In the genomic region with DNA sequence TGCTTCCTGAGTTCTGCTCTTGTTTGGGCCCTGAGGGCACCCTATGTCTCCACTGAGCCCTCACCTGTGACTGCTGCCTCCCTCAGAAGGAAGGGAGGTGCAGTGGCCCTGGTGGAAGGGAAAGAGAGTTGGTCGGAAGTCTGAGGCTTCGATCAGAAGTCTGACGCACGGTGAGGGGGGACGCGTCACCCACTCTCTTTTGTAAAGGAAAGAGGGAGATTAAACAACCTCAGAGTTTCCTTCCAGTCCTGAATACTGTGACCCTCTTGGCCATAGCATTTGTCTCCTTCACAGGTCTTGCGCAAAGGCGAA, we compare ENCODE assay signal across 10 cellular contexts. TPM values are rescaled to one million over a fixed set of nuclear protein-coding genes. Genes with fewer than 3 reads are reported as not detected.
A peak's percentile ranks its signal among the peaks of the same experiment; 100 is the strongest.
DNase-seq lines count a peak whose midpoint lies in the region; ATAC-seq and TF ChIP-seq lines count a peak whose summit lies in the region.
"Had no signal": no experiment of that assay in that cellular context is flagged by ENCODE, and none has a peak within 500 bp of the region (broad histone marks: within the 10 kb centered on the region; RNA-seq: fewer than 3 reads in every experiment).

No MANE protein-coding gene starts in this region.

- peak overlapping the region in 3 of 4 donors; percentile 0 to 64 (median 60) for H3K27ac ChIP-seq in body of pancreas
- peak overlapping the region; percentile 97 for H3K27ac ChIP-seq in parathyroid adenoma
- peak overlapping the region in 3 of 4 donors; percentile 41 to 64 (median 60) for H3K27ac ChIP-seq in tibial nerve

- H3K4me3 ChIP-seq in body of pancreas: no peak overlapping the region
- no peak overlapping the region for H3K4me3 ChIP-seq in parathyroid adenoma (ENCODE audit: low read depth, low read length)
- no peak overlapping the region for H3K4me3 ChIP-seq in tibial nerve
- H3K4me3 ChIP-seq: GM12878, MG63 had no signal

- peak in 1 of 2 donors; percentile 23 for TF ChIP-seq EP300 in tibial nerve (IDR thresholded peaks at IDR 0.05)

- TF ChIP-seq CTCF in body of pancreas (IDR thresholded peaks at IDR 0.05) (no peak), parathyroid adenoma (IDR thresholded peaks at IDR 0.05) (no peak), tibial nerve (IDR thresholded peaks at IDR 0.05) (no peak)

- peak; percentile 13 to 20 for DNase-seq in activated CD8-positive, alpha-beta memory T cell treated with anti-CD3 and anti-CD28 coated beads for 4 hours (ENCODE audit: low read depth in 2 of 2)
- DNase-seq in activated CD8-positive, alpha-beta memory T cell treated with anti-CD3 and anti-CD28 coated beads for 24 hours: no peak
- DNase-seq in body of pancreas: no peak
- DNase-seq in tibial nerve (ENCODE audit: low spot score in 2 of 2): no peak
- no peak for DNase-seq in SHP77 treated with DMSO at 0.1 percent for 48 hours (lab: John Stamatoyannopoulos, UW)
- no peak for DNase-seq in NCI-H1417 treated with DMSO at 0.1 percent for 48 hours (lab: John Stamatoyannopoulos, UW)
- DNase-seq: MG63 had no signal

- 68 to 91% methylated on average over 8 of the region's 8 CpGs for WGBS in body of pancreas, 2 donors
- 89 to 90% methylated on average over 8 of the region's 8 CpGs for WGBS in tibial nerve, 2 donors

- H2AFZ ChIP-seq in parathyroid adenoma: peak overlapping the region; percentile 3

- intact Hi-C loops in body of pancreas (cut with DNase I): no loop called here

- no peaks in the 10 kb centered on the region for H3K27me3 ChIP-seq in body of pancreas
- no peaks in the 10 kb centered on the region for H3K27me3 ChIP-seq in parathyroid adenoma (ENCODE audit: control insufficient read depth, insufficient read depth, low read length)
- H3K27me3 ChIP-seq in tibial nerve: no peaks in the 10 kb centered on the region
- H3K27me3 ChIP-seq: MG63 had no signal

- no peak overlapping the region for H3K4me2 ChIP-seq in parathyroid adenoma (ENCODE audit: low read length)

- H3K9ac ChIP-seq in parathyroid adenoma: no peak overlapping the region

- TF ChIP-seq POLR2A in body of pancreas (IDR thresholded peaks at IDR 0.05) (no peak), tibial nerve (IDR thresholded peaks at IDR 0.05) (no peak)

- peaks cover 0 to 3% of the 10 kb centered on the region in 2 donors for H3K36me3 ChIP-seq in body of pancreas (replicated peaks in 1 of 2; ENCODE audit: insufficient read depth in 1 of 2, low read depth in 2 of 2)
- no peaks in the 10 kb centered on the region for H3K36me3 ChIP-seq in parathyroid adenoma (ENCODE audit: control insufficient read depth, insufficient read depth, low read length)
- peaks cover 2 to 39% (median 6%) of the 10 kb centered on the region in 3 donors for H3K36me3 ChIP-seq in tibial nerve
- H3K36me3 ChIP-seq: MG63 had no signal

- peaks cover 4% of the 10 kb centered on the region for H3K79me2 ChIP-seq in parathyroid adenoma

- H3K4me1 ChIP-seq in body of pancreas (peaks cover 8% of the 10 kb centered on the region), parathyroid adenoma (peaks cover 84% of the 10 kb centered on the region), tibial nerve (peaks cover 0 to 64% (median 8%) of the 10 kb centered on the region in 4 donors)

- ATAC-seq in body of pancreas (no peak), HG03469 (IDR thresholded peaks at IDR 0.05; ENCODE audit: unreplicated experiment) (no peak)
- ATAC-seq: GM12878 had no signal

- H3K9me3 ChIP-seq in body of pancreas (no peaks in the 10 kb centered on the region), parathyroid adenoma (ENCODE audit: control insufficient read depth, low read length) (no peaks in the 10 kb centered on the region), tibial nerve (no peaks in the 10 kb centered on the region)
- H3K9me3 ChIP-seq: MG63 had no signal

RNA-seq across cellular contexts. Expression of gene TRIM8, which starts 31.4 kb away (rescaled TPM):
- total RNA-seq in body of pancreas: 100 to 1,000 TPM; 121 to 156 TPM
- 100 to 1,000 TPM; 156 to 206 (median 157) TPM for total RNA-seq in tibial nerve

Comparison
In these comparisons a context has a peak if more than half of its experiments do, and no peak if none do; other contexts are left out.
1. DNase-seq: peak in activated CD8-positive, alpha-beta memory T cell treated with anti-CD3 and anti-CD28 coated beads for 4 hours (2 of 2); none in activated CD8-positive, alpha-beta memory T cell treated with anti-CD3 and anti-CD28 coated beads for 24 hours (single experiment), body of pancreas (0 of 4), tibial nerve (0 of 2), SHP77 treated with DMSO at 0.1 percent for 48 hours (single experiment) and NCI-H1417 treated with DMSO at 0.1 percent for 48 hours (single experiment).
2. Peak in every context shown above with its lines, with median percentiles within 50 percentile points of each other: H3K27ac ChIP-seq.